In the genomic region with DNA sequence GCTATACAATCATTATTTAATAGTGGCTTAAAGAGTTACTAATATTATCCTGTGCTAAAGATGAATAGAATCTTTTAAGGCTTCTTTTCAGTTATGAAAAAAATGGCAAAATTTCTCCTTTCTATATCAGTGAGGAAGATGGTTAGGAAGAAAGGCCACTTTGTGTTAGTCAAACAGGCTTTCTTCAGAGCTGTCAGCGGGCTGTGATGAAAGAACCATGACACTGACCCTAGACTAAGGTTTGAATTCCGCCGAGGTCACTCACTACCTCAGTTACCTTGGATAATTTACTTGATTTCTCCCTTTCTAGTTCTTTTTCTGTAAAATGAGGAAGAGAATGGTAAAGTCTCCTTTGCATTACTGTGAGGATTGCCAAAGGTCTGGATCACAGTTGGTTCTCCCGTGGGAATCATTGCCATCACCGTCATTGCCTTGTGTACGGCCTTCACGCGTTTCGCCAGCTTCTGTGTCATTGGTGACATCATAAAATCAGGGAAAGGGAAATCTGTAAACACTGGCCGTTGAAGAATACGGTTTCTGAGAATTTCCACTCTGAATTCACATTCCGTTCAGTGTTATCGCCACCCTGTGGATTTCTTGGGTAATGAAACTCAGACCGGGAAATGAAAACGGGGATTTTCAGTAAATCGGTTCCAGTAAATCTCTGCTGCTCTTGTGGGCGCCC, we compare ENCODE assay signal across 8 cellular contexts. TPM values are rescaled to one million over a fixed set of nuclear protein-coding genes. Genes with fewer than 3 reads are reported as not detected.
DNase-seq lines count a peak whose midpoint lies in the region; ATAC-seq and TF ChIP-seq lines count a peak whose summit lies in the region.

No MANE protein-coding gene starts in this region.

- H3K27ac Mint-ChIP-seq in HFFc6 = peak overlapping the region; percentile 80

- peak overlapping the region in 3 of 5 donors; percentile 41 to 74 (median 46) for H3K27ac ChIP-seq in adrenal gland

- peaks cover 19% of the 10 kb centered on the region for H3K27me3 Mint-ChIP-seq in HFFc6 (ENCODE audit: insufficient read depth)

- POLR2A ChIA-PET in GM10248 (lab: Yijun Ruan, JAX) = no interaction called here

- H3K36me3 ChIP-seq in adrenal gland (replicated peaks in 1 of 2) = no peaks in the 10 kb centered on the region

- intact Hi-C loops in adrenal gland (cut with DNase I) = loop anchor here in 1 of 2 donors (10.0 kb wide), 1 partner anchor 125 kb away; no protein-coding TSS in a partner anchor
- intact Hi-C loops in left ventricle myocardium superior (cut with micrococcal nuclease) = loop anchor here (2.0 kb wide), 1 partner anchor 27 kb away; a partner anchor contains a TSS

- peak overlapping the region in 2 of 4 donors; percentile 6 to 30 for H3K4me3 ChIP-seq in adrenal gland

- peak in 1 of 2 donors; percentile 5 for TF ChIP-seq POLR2A in adrenal gland (IDR thresholded peaks at IDR 0.05)

- TF ChIP-seq CTCF in GM10248 (IDR thresholded peaks at IDR 0.05; ENCODE audit: control extremely low read depth, extremely low read depth, low read depth, missing control alignments) (peak; percentile 77), HFFc6 (IDR thresholded peaks at IDR 0.05) (peak; percentile 96), adrenal gland (IDR thresholded peaks at IDR 0.05) (peak; percentile 79 to 99 (median 92))

- WGBS in adrenal gland, 4 donors = 1 to 4% (median 4%) methylated on average over 17 of the region's 17 CpGs

- DNase-seq in GM10248 (ENCODE audit: extremely low spot score) (peak; percentile 69), HFFc6 (peak; percentile 94), NCI-H1092 (lab: John Stamatoyannopoulos, UW) (peak; percentile 49), SW 1271 (lab: John Stamatoyannopoulos, UW) (peak; percentile 71 to 96), adrenal gland (peak; percentile 78 to 95 (median 84)), left ventricle myocardium superior (peak; percentile 47), pulmonary artery endothelial cell (ENCODE audit: low read depth, low spot score) (peak; percentile 84), mesenteric fat pad (ENCODE audit: low spot score) (no peak)

- H3K4me1 Mint-ChIP-seq in HFFc6 (ENCODE audit: low read depth) = peaks cover 29% of the 10 kb centered on the region

- H3K4me3 Mint-ChIP-seq in HFFc6 = peak overlapping the region; percentile 87

- CTCF ChIA-PET in GM10248 (lab: Yijun Ruan, JAX) = interaction anchor here (0.6 to 3.4 kb wide), 34 partner anchors 10 to 999 kb away, joined by 3 to 22 read pairs (median 4); no protein-coding TSS in a partner anchor

- H3K4me1 ChIP-seq in adrenal gland (replicated peaks in 1 of 2) = no peaks in the 10 kb centered on the region

- no peaks in the 10 kb centered on the region for H3K9me3 Mint-ChIP-seq in HFFc6

- H3K27me3 ChIP-seq in adrenal gland = no peaks in the 10 kb centered on the region

- peak; percentile 96 for ATAC-seq in left ventricle myocardium superior

- H3K9me3 ChIP-seq in adrenal gland (replicated peaks in 1 of 3) = no peaks in the 10 kb centered on the region

- no peaks in the 10 kb centered on the region for H3K36me3 Mint-ChIP-seq in HFFc6 (ENCODE audit: low read depth)

RNA-seq across cellular contexts. Expression of a gene that starts 26.7 kb away (rescaled TPM):
- total RNA-seq in HFFc6 (2021; fragmentation: NEBNext Ultra II Directional; extraction: Animal tissue kit (Norgen Biotek cat#: 25700)) = 100 to 1,000 TPM; 202 to 251 (median 218) TPM
- total RNA-seq in adrenal gland (100 to 1,000 TPM; 121 to 294 (median 156) TPM), left ventricle myocardium superior (773 TPM), pulmonary artery endothelial cell (206 and 290 TPM in 2 replicates), mesenteric fat pad (433 TPM)
- polyA plus RNA-seq in adrenal gland = 100 to 1,000 TPM; 113 to 336 (median 255) TPM

RNA-seq across cellular contexts. Expression of a gene that starts 52.6 kb away (rescaled TPM):
- not detected for total RNA-seq in HFFc6 (2021; fragmentation: NEBNext Ultra II Directional; extraction: Animal tissue kit (Norgen Biotek cat#: 25700))
- not detected for total RNA-seq in adrenal gland
- not detected for polyA plus RNA-seq in adrenal gland
- total RNA-seq in left ventricle myocardium superior = not detected
- total RNA-seq in pulmonary artery endothelial cell = not detected in 2 replicates
- not detected for total RNA-seq in mesenteric fat pad

RNA-seq across cellular contexts. Expression of a gene that starts 57.2 kb away (rescaled TPM):
- not detected for total RNA-seq in HFFc6 (2021; fragmentation: NEBNext Ultra II Directional; extraction: Animal tissue kit (Norgen Biotek cat#: 25700))
- total RNA-seq in adrenal gland (under 1 TPM in 3 of 8 donors, not detected in 5; 0.18 to 0.91 (median 0.21) TPM), left ventricle myocardium superior (not detected), pulmonary artery endothelial cell (0.13 TPM in 1 of 2 replicates, not detected in the other), mesenteric fat pad (not detected)
- under 1 TPM in 1 of 3 donors, not detected in 2; 0.24 TPM for polyA plus RNA-seq in adrenal gland
